Comparison of ENCODE assay signal across 6 cellular contexts in the genomic region with DNA sequence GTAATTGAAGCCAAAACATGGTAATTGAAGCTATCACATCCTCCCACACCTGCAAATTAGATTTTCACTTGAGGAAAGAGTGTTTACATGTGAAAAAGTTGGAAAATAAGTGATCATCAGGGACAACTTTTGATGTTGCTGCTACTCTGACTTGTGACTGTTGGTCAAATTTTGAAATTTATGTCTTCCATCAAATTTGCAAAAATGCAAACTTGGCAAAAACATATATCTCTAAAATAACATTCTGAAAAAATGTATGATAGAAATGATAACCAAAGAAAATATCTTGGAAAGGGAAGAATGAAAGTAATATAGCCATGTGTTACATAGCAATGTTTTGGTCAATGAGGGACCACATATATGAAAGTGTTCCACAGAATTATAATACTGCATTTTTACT.
"Had no signal": no experiment of that assay in that cellular context is flagged by ENCODE, and none has a peak within 500 bp of the region (broad histone marks: within the 10 kb centered on the region; RNA-seq: fewer than 3 reads in every experiment).

No MANE protein-coding gene starts in this region.

- FAIRE-seq: HTR-8/SVneo had no signal

- H3K9ac ChIP-seq: KMS-11 had no signal

- DNase-seq: KBM-7, KG1 had no signal

- H3K36me3 Mint-ChIP-seq: IgD-negative memory B cell had no signal

- H3K27ac Mint-ChIP-seq: IgD-negative memory B cell had no signal

- H3K27ac ChIP-seq: HL-60, KMS-11 had no signal

- H3K4me3 Mint-ChIP-seq: IgD-negative memory B cell had no signal

- H3K4me2 ChIP-seq: KMS-11 had no signal

- H3K27me3 Mint-ChIP-seq: IgD-negative memory B cell had no signal
